8 cellular contexts compared by ENCODE assay signal in genomic region chr9:33076360-33077004, GRCh38. TPM values are rescaled to one million over a fixed set of nuclear protein-coding genes. Genes with fewer than 3 reads are reported as not detected.
DNase-seq lines count a peak whose midpoint lies in the region; ATAC-seq and TF ChIP-seq lines count a peak whose summit lies in the region.

Gene SMU1, minus strand, starts transcription at chr9:33076674. Its CDS starts 66 bp downstream, at chr9:33076608.

- H3K4me3 ChIP-seq in left lung: peak within 1 kb of the TSS; percentile 65 to 74

- DNase-seq in NCI-H774 (lab: John Stamatoyannopoulos, UW): peak; percentile 96
- peak; percentile 91 to 94 for DNase-seq in activated CD4-positive, alpha-beta T cell treated with anti-CD3 and anti-CD28 coated beads, Interleukin-2, amount 50 U/mL, for 4 hours
- DNase-seq in dermis blood vessel endothelial cell: peak; percentile 98
- peak; percentile 98 to 99 for DNase-seq in left lung
- peak; percentile 87 to 91 for DNase-seq in stimulated activated CD4-positive, alpha-beta T cell treated with anti-CD3 and anti-CD28 coated beads, Interleukin-2, amount 100 ng/mL, for 48 hours

- TF ChIP-seq CTCF in C4-2B (conservative IDR thresholded peaks at IDR 0.05) (no peak), left lung (IDR thresholded peaks at IDR 0.05) (no peak)

- H3K27me3 ChIP-seq in left lung: no peaks in the 10 kb centered on the region

- peak; percentile 99 for ATAC-seq in GM19395 (IDR thresholded peaks at IDR 0.05; ENCODE audit: unreplicated experiment)
- ATAC-seq in HG03565 (IDR thresholded peaks at IDR 0.05; ENCODE audit: unreplicated experiment): peak; percentile 98
- ATAC-seq in left lung: peak; percentile 98

- intact Hi-C loops in left lung (cut with DNase I): no loop called here

- peak within 1 kb of the TSS; percentile 81 for H3K27ac ChIP-seq in C4-2B
- peak within 1 kb of the TSS; percentile 88 to 93 for H3K27ac ChIP-seq in left lung

- peaks cover 5 to 41% of the 10 kb centered on the region in 2 donors for H3K4me1 ChIP-seq in left lung

- peaks cover 0 to 25% of the 10 kb centered on the region in 2 donors for H3K36me3 ChIP-seq in left lung

- no peaks in the 10 kb centered on the region for H3K9me3 ChIP-seq in left lung

RNA-seq across cellular contexts. Expression of gene SMU1, which starts in this region (rescaled TPM):
- total RNA-seq in dermis blood vessel endothelial cell (34.5 and 37.8 TPM in 2 replicates), left lung (10 to 100 TPM; 17.3 to 19.0 TPM)

Comparison
In these comparisons a context has a peak if more than half of its experiments do, and no peak if none do; other contexts are left out.
1. Peak in every context shown above with its lines: DNase-seq, ATAC-seq, H3K4me3 ChIP-seq and H3K27ac ChIP-seq.